ENCODE assay signal across 1 cellular context in the genomic region with DNA sequence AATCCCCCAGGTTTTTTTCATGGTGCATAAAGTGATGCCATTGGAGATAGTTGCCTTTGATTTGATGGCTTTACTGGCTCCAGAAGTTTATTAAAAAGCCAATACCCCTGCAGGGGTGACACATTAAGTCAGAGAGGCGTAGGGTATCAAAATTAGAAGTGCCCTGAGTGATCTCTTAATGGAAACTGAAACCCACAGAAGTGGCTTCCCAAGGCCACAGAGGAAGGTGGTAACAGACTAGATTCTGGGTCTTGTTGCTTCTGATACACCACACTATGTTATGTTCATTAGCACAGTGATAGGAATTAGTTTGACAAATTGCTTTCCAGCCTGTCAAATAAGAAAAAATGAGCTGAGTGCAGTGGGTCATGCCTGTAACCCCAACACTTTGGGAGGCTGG.
TF ChIP-seq lines count a peak whose summit lies in the region.

No MANE protein-coding gene starts in this region.

TF ChIP-seq in GM12878, 131 proteins besides CTCF, POLR2A, EP300 and RAD21 (continued from another document):
- TF ChIP-seq, protein P1, sequence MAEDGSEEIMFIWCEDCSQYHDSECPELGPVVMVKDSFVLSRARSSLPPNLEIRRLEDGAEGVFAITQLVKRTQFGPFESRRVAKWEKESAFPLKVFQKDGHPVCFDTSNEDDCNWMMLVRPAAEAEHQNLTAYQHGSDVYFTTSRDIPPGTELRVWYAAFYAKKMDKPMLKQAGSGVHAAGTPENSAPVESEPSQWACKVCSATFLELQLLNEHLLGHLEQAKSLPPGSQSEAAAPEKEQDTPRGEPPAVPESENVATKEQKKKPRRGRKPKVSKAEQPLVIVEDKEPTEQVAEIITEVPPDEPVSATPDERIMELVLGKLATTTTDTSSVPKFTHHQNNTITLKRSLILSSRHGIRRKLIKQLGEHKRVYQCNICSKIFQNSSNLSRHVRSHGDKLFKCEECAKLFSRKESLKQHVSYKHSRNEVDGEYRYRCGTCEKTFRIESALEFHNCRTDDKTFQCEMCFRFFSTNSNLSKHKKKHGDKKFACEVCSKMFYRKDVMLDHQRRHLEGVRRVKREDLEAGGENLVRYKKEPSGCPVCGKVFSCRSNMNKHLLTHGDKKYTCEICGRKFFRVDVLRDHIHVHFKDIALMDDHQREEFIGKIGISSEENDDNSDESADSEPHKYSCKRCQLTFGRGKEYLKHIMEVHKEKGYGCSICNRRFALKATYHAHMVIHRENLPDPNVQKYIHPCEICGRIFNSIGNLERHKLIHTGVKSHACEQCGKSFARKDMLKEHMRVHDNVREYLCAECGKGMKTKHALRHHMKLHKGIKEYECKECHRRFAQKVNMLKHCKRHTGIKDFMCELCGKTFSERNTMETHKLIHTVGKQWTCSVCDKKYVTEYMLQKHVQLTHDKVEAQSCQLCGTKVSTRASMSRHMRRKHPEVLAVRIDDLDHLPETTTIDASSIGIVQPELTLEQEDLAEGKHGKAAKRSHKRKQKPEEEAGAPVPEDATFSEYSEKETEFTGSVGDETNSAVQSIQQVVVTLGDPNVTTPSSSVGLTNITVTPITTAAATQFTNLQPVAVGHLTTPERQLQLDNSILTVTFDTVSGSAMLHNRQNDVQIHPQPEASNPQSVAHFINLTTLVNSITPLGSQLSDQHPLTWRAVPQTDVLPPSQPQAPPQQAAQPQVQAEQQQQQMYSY (CRISPR knock-in tag; IDR thresholded peaks at IDR 0.05) = no peak
- TF ChIP-seq, protein P2, sequence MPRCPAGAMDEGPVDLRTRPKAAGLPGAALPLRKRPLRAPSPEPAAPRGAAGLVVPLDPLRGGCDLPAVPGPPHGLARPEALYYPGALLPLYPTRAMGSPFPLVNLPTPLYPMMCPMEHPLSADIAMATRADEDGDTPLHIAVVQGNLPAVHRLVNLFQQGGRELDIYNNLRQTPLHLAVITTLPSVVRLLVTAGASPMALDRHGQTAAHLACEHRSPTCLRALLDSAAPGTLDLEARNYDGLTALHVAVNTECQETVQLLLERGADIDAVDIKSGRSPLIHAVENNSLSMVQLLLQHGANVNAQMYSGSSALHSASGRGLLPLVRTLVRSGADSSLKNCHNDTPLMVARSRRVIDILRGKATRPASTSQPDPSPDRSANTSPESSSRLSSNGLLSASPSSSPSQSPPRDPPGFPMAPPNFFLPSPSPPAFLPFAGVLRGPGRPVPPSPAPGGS (IDR thresholded peaks at IDR 0.05; ENCODE audit: borderline replicate concordance, insufficient read depth, low read depth, low read length, poor library complexity, severe bottlenecking) = no peak
- TF ChIP-seq RFX5 (IDR thresholded peaks at IDR 0.05; ENCODE audit: low read depth, low read length) = no peak
- TF ChIP-seq, protein P3, sequence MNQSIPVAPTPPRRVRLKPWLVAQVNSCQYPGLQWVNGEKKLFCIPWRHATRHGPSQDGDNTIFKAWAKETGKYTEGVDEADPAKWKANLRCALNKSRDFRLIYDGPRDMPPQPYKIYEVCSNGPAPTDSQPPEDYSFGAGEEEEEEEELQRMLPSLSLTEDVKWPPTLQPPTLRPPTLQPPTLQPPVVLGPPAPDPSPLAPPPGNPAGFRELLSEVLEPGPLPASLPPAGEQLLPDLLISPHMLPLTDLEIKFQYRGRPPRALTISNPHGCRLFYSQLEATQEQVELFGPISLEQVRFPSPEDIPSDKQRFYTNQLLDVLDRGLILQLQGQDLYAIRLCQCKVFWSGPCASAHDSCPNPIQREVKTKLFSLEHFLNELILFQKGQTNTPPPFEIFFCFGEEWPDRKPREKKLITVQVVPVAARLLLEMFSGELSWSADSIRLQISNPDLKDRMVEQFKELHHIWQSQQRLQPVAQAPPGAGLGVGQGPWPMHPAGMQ (IDR thresholded peaks at IDR 0.05; ENCODE audit: borderline replicate concordance) = no peak
- TF ChIP-seq, protein P4, sequence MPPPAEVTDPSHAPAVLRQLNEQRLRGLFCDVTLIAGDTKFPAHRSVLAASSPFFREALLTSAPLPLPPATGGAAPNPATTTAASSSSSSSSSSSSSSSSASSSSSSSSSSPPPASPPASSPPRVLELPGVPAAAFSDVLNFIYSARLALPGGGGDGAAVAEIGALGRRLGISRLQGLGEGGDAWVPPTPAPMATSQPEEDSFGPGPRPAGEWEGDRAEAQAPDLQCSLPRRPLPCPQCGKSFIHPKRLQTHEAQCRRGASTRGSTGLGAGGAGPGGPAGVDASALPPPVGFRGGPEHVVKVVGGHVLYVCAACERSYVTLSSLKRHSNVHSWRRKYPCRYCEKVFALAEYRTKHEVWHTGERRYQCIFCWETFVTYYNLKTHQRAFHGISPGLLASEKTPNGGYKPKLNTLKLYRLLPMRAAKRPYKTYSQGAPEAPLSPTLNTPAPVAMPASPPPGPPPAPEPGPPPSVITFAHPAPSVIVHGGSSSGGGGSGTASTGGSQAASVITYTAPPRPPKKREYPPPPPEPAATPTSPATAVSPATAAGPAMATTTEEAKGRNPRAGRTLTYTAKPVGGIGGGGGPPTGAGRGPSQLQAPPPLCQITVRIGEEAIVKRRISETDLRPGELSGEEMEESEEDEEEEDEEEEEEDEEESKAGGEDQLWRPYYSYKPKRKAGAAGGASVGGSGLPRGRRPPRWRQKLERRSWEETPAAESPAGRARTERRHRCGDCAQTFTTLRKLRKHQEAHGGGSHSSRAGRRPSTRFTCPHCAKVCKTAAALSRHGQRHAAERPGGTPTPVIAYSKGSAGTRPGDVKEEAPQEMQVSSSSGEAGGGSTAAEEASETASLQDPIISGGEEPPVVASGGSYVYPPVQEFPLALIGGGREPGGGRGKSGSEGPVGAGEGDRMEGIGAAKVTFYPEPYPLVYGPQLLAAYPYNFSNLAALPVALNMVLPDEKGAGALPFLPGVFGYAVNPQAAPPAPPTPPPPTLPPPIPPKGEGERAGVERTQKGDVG (CRISPR knock-in tag; IDR thresholded peaks at IDR 0.05) = no peak
- TF ChIP-seq, protein P5, sequence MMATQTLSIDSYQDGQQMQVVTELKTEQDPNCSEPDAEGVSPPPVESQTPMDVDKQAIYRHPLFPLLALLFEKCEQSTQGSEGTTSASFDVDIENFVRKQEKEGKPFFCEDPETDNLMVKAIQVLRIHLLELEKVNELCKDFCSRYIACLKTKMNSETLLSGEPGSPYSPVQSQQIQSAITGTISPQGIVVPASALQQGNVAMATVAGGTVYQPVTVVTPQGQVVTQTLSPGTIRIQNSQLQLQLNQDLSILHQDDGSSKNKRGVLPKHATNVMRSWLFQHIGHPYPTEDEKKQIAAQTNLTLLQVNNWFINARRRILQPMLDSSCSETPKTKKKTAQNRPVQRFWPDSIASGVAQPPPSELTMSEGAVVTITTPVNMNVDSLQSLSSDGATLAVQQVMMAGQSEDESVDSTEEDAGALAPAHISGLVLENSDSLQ (IDR thresholded peaks at IDR 0.05) = no peak
- TF ChIP-seq PAX5 (IDR thresholded peaks at IDR 0.05; ENCODE audit: borderline replicate concordance, low read depth, low read length) = no peak
- TF ChIP-seq, protein P6, sequence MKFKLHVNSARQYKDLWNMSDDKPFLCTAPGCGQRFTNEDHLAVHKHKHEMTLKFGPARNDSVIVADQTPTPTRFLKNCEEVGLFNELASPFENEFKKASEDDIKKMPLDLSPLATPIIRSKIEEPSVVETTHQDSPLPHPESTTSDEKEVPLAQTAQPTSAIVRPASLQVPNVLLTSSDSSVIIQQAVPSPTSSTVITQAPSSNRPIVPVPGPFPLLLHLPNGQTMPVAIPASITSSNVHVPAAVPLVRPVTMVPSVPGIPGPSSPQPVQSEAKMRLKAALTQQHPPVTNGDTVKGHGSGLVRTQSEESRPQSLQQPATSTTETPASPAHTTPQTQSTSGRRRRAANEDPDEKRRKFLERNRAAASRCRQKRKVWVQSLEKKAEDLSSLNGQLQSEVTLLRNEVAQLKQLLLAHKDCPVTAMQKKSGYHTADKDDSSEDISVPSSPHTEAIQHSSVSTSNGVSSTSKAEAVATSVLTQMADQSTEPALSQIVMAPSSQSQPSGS (IDR thresholded peaks at IDR 0.05; ENCODE audit: low read length) = no peak
- TF ChIP-seq KAT2A (conservative IDR thresholded peaks at IDR 0.05; ENCODE audit: control insufficient read depth, low read depth, low read length) = no peak
- TF ChIP-seq NFIC (IDR thresholded peaks at IDR 0.05; ENCODE audit: low read depth, low read length) = no peak
- no peak for TF ChIP-seq KLF5 (IDR thresholded peaks at IDR 0.05; ENCODE audit: partially characterized antibody)
